In the genomic region with DNA sequence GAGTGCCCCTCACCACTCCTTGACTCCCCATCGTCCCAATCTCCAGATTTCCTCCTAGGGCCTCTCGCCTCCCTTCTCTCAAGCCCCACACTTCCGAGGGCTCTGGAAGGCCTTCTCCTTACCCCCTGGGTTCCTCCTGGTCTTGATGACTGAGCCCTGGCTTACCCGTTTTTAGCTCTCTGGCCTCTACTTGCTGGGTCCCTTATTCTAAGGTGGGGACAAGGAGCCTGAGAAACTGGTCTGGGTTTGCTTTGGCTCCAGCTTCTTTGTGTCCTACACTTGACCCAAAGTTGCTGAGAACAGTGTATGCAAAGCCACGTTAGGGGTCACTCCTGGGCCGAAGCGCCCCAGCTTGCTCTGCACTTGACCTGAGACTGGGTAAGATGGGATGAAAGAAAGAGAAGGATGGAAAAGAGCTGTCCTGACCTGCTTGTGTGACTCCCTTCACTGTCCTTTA, we compare ENCODE assay signal across 1 cellular context.
TF ChIP-seq lines count a peak whose summit lies in the region.

No MANE protein-coding gene starts in this region.

TF ChIP-seq in A549, 52 proteins besides CTCF, POLR2A, EP300 and RAD21 (continued from another document):
- TF ChIP-seq, protein P1, sequence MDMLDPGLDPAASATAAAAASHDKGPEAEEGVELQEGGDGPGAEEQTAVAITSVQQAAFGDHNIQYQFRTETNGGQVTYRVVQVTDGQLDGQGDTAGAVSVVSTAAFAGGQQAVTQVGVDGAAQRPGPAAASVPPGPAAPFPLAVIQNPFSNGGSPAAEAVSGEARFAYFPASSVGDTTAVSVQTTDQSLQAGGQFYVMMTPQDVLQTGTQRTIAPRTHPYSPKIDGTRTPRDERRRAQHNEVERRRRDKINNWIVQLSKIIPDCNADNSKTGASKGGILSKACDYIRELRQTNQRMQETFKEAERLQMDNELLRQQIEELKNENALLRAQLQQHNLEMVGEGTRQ (IDR thresholded peaks at IDR 0.05), result no peak
- TF ChIP-seq, protein P2, sequence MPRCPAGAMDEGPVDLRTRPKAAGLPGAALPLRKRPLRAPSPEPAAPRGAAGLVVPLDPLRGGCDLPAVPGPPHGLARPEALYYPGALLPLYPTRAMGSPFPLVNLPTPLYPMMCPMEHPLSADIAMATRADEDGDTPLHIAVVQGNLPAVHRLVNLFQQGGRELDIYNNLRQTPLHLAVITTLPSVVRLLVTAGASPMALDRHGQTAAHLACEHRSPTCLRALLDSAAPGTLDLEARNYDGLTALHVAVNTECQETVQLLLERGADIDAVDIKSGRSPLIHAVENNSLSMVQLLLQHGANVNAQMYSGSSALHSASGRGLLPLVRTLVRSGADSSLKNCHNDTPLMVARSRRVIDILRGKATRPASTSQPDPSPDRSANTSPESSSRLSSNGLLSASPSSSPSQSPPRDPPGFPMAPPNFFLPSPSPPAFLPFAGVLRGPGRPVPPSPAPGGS (IDR thresholded peaks at IDR 0.05), result no peak
